Comparison of ENCODE assay signal across 26 cellular contexts in genomic region chr15:49810651-49811175, GRCh38.
DNase-seq lines count a peak whose midpoint lies in the region; ATAC-seq, FAIRE-seq and TF ChIP-seq lines count a peak whose summit lies in the region.
"Had no signal": no experiment of that assay in that cellular context is flagged by ENCODE, and none has a peak within 500 bp of the region (broad histone marks: within the 10 kb centered on the region; RNA-seq: fewer than 3 reads in every experiment).

No MANE protein-coding gene starts in this region.

- no peak for TF ChIP-seq CTCF in A549 (IDR thresholded peaks at IDR 0.05)
- no peak for TF ChIP-seq CTCF in fibroblast of the aortic adventitia (IDR thresholded peaks at IDR 0.05; ENCODE audit: insufficient read depth, low read length)

- peak overlapping the region; percentile 8 to 22; a peak in 3 of 6 replicates for H3K27ac ChIP-seq in A549
- H3K27ac ChIP-seq: HL-60, PC-9 had no signal

- TF ChIP-seq RAD21 in A549 (conservative IDR thresholded peaks at IDR 0.05 in 1 of 2, IDR thresholded peaks at IDR 0.05 in 1 of 2): no peak

- no peaks in the 10 kb centered on the region for H3K36me3 ChIP-seq in MG63

- no peak for DNase-seq in A549 (ENCODE audit: low read depth in 1 of 2, low spot score in 1 of 2)
- DNase-seq in MG63: peak; percentile 5
- peak; percentile 52 for DNase-seq in fibroblast of the aortic adventitia (ENCODE audit: low read depth)
- no peak for DNase-seq in SK-N-DZ (ENCODE audit: low spot score)
- DNase-seq: DMS53, EL, GF-D8, KBM-7, NCI-H1105, NCI-H146, NCI-H2029, NCI-H2227 treated with DMSO at 0.1 percent for 48 hours, NCI-H510A, PC-9, RPMI8226, SHP77 treated with DMSO at 0.1 percent for 48 hours, SK-N-SH had no signal

- FAIRE-seq in A549 (lab: Jason Lieb, UNC): no peak
- FAIRE-seq: D721Med, H54, HepG2 had no signal

- peaks cover 1% of the 10 kb centered on the region for H3K4me1 Mint-ChIP-seq in stimulated activated memory B cell treated with anti-CD40 and anti-IgM and Interleukin-4, amounts not matched to agents 10 μg/mL and 1 μg/mL and 100 μg/mL, for 72 hours
- H3K4me1 Mint-ChIP-seq: B cell had no signal

- H3K36me3 Mint-ChIP-seq in stimulated activated memory B cell treated with anti-CD40 and anti-IgM and Interleukin-4, amounts not matched to agents 10 μg/mL and 1 μg/mL and 100 μg/mL, for 72 hours: no peaks in the 10 kb centered on the region
- H3K36me3 Mint-ChIP-seq: CD14-positive monocyte had no signal

- H3K9me3 Mint-ChIP-seq in stimulated activated memory B cell treated with anti-CD40 and anti-IgM and Interleukin-4, amounts not matched to agents 10 μg/mL and 1 μg/mL and 100 μg/mL, for 72 hours: no peaks in the 10 kb centered on the region

- TF ChIP-seq EP300 in A549 (IDR thresholded peaks at IDR 0.05): no peak

- H3K27ac Mint-ChIP-seq in stimulated activated memory B cell treated with anti-CD40 and anti-IgM and Interleukin-4, amounts not matched to agents 10 μg/mL and 1 μg/mL and 100 μg/mL, for 72 hours: no peak overlapping the region
- H3K27ac Mint-ChIP-seq: B cell, CD14-positive monocyte had no signal

- no peak overlapping the region for H3K4me3 Mint-ChIP-seq in stimulated activated memory B cell treated with anti-CD40 and anti-IgM and Interleukin-4, amounts not matched to agents 10 μg/mL and 1 μg/mL and 100 μg/mL, for 72 hours
- H3K4me3 Mint-ChIP-seq: B cell, CD14-positive monocyte had no signal

- H3K4me3 ChIP-seq in A549: no peak overlapping the region
- H3K4me3 ChIP-seq in MG63: no peak overlapping the region
- H3K4me3 ChIP-seq in fibroblast of the aortic adventitia (ENCODE audit: low read depth, low read length): no peak overlapping the region
- H3K4me3 ChIP-seq: PC-9 had no signal

- POLR2A ChIA-PET in A549 (lab: Yijun Ruan, JAX): no interaction called here

- H3K27me3 Mint-ChIP-seq in stimulated activated memory B cell treated with anti-CD40 and anti-IgM and Interleukin-4, amounts not matched to agents 10 μg/mL and 1 μg/mL and 100 μg/mL, for 72 hours: no peaks in the 10 kb centered on the region
- H3K27me3 Mint-ChIP-seq: B cell had no signal

- H3K9me3 ChIP-seq in A549: 0 out of 3 replicates have a peak, but pooled peaks cover 2% of the 10 kb centered on the region
- H3K9me3 ChIP-seq in MG63: peaks cover 2% of the 10 kb centered on the region; the same call in 1 of the 2 replicates
- H3K9me3 ChIP-seq: SK-N-SH had no signal

- H3K4me2 ChIP-seq in A549: no peak overlapping the region
- H3K4me2 ChIP-seq: PC-9, SK-N-SH had no signal

- ATAC-seq in A549 (peak in 1 of 2 experiments; percentile 21; a peak in 2 of 6 replicates), GM18498 (IDR thresholded peaks at IDR 0.05; ENCODE audit: unreplicated experiment) (no peak), GM19455 (IDR thresholded peaks at IDR 0.05; ENCODE audit: unreplicated experiment) (no peak)
- ATAC-seq in stimulated activated memory B cell treated with anti-CD40 and anti-IgM and Interleukin-4, amounts not matched to agents 10 μg/mL and 1 μg/mL and 100 μg/mL, for 72 hours: peak; percentile 56
- ATAC-seq: HepG2 had no signal

- CTCF ChIA-PET in A549 (lab: Yijun Ruan, JAX): interaction anchor here (1.2 kb wide), 1 partner anchor 22 kb away, joined by 4 read pairs; no protein-coding TSS in a partner anchor

- peaks cover 18% of the 10 kb centered on the region for H3K4me1 ChIP-seq in A549

- no peaks in the 10 kb centered on the region for H3K27me3 ChIP-seq in MG63

- no peak for TF ChIP-seq POLR2A in A549 (IDR thresholded peaks at IDR 0.05; ENCODE audit: low read length)

TF ChIP-seq in A549, 52 proteins besides CTCF, POLR2A, EP300 and RAD21:
- TF ChIP-seq NR3C1 (IDR thresholded peaks at IDR 0.05) (no peak), RNF2 (IDR thresholded peaks at IDR 0.05; ENCODE audit: borderline replicate concordance, low read depth) (no peak), EHF (CRISPR knock-in tag; IDR thresholded peaks at IDR 0.05) (no peak), ESRRA (IDR thresholded peaks at IDR 0.05; ENCODE audit: borderline replicate concordance, low read length) (no peak), RCOR1 (IDR thresholded peaks at IDR 0.05; ENCODE audit: low read depth, low read length) (no peak), HEYL (CRISPR knock-in tag; IDR thresholded peaks at IDR 0.05) (no peak)
TF ChIP-seq in A549: peak in this region for 0.

Comparison
In these comparisons a context has a peak if more than half of its experiments do, and no peak if none do; other contexts are left out.
1. DNase-seq: peak in MG63 (single experiment) and fibroblast of the aortic adventitia (single experiment); none in A549 (0 of 2) and SK-N-DZ (single experiment).